8 cellular contexts compared by ENCODE assay signal in the genomic region with DNA sequence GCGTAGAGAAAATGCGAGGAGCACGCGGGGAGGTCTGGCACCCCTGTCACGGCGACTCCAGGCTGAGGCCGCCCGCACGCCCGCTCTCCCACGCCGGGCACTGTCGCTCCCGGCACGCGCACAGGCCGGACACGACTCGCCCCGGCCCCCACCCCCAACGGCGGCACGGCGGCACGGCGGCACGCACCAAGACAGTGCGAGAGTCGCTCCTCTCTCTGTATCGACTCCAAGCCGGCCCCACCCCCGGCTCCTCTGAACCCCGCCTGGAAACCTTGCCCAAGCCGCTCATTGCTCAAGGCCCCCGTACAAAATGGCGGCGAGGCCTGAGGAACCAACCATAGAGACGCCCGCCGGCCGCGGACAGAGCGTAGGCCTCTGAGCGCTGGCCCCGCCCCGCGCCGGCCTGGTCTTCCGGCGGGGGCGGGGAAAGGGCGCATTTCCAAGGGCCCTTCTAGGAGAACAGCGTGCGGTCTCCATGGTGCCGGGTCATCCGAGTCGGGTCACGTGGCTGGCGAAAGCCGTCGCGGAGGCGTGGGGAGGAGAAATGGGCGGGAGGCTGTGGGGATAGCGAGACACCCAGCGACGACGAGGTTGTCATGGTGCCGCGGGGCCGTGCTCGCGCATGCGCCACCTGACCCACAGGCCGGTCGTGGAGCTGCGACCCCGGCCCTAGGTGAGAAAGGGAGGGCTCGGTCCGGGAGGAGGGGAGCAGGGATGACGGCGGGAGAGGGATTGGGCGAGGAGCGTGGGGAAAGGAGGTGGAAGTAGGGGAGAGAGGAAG. TPM values are rescaled to one million over a fixed set of nuclear protein-coding genes. Genes with fewer than 3 reads are reported as not detected.
DNase-seq lines count a peak whose midpoint lies in the region; ATAC-seq, FAIRE-seq and TF ChIP-seq lines count a peak whose summit lies in the region.

A gene with protein sequence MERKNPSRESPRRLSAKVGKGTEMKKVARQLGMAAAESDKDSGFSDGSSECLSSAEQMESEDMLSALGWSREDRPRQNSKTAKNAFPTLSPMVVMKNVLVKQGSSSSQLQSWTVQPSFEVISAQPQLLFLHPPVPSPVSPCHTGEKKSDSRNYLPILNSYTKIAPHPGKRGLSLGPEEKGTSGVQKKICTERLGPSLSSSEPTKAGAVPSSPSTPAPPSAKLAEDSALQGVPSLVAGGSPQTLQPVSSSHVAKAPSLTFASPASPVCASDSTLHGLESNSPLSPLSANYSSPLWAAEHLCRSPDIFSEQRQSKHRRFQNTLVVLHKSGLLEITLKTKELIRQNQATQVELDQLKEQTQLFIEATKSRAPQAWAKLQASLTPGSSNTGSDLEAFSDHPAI (plus strand): TSS at position 570 of the 781 bp plus-strand sequence. CDS start 7,451 bp downstream, outside the sequence.

- TF ChIP-seq CTCF in AG04449 (IDR thresholded peaks at IDR 0.05; ENCODE audit: insufficient read depth, low read length, missing control alignments) = no peak
- TF ChIP-seq CTCF in WI38 (IDR thresholded peaks at IDR 0.05; ENCODE audit: low read depth, low read length) = no peak
- no peak for TF ChIP-seq CTCF in bronchial epithelial cell (IDR thresholded peaks at IDR 0.05; ENCODE audit: insufficient read depth, low read length, severe bottlenecking)

- H3K9me3 ChIP-seq in small intestine (ENCODE audit: control insufficient read depth, low read depth) = no peaks in the 10 kb centered on the region

- H3K4me3 ChIP-seq in AG04449 (ENCODE audit: low read depth, low read length) (peak within 1 kb of the TSS; percentile 100), WI38 (ENCODE audit: low read depth, low read length) (peak within 1 kb of the TSS; percentile 81), bronchial epithelial cell (ENCODE audit: low read depth, low read length) (peak within 1 kb of the TSS; percentile 88), small intestine (ENCODE audit: low read depth in 1 of 2, low read length in 2 of 2) (peak within 1 kb of the TSS; percentile 67 to 84)

- no peaks in the 10 kb centered on the region for H3K36me3 ChIP-seq in bronchial epithelial cell (ENCODE audit: control insufficient read depth, insufficient read depth, low read length)
- H3K36me3 ChIP-seq in small intestine (ENCODE audit: control insufficient read depth in 2 of 2, insufficient read depth in 2 of 2, low read length in 2 of 2) = no peaks in the 10 kb centered on the region

- POLR2A ChIA-PET in AG04449 (lab: Yijun Ruan, JAX) = no interaction called here

- H3K27ac ChIP-seq in small intestine (ENCODE audit: low read depth in 1 of 2, low read length in 1 of 2) = peak within 1 kb of the TSS; percentile 99 to 100

- DNase-seq in AG04449 (ENCODE audit: low read depth, low spot score) = peak; percentile 88
- DNase-seq in NCI-H2227 treated with DMSO at 0.1 percent for 48 hours (lab: John Stamatoyannopoulos, UW) = peak; percentile 98
- peak; percentile 94 for DNase-seq in bronchial epithelial cell (ENCODE audit: low read depth)
- DNase-seq in iPS-NIHi11 (ENCODE audit: low spot score) = peak; percentile 96
- DNase-seq in small intestine = peak; percentile 99

- WGBS in small intestine, 3 donors = 0 to 1% (median 0%) methylated on average over 73 to 84 of the region's 84 CpGs

- ATAC-seq in GM18907 (IDR thresholded peaks at IDR 0.05; ENCODE audit: unreplicated experiment) = peak; percentile 83
- ATAC-seq in HG03159 (IDR thresholded peaks at IDR 0.05; ENCODE audit: unreplicated experiment) = peak; percentile 87

- FAIRE-seq in bronchial epithelial cell (lab: Jason Lieb, UNC) = no peak
- FAIRE-seq in small intestine (lab: Jason Lieb, UNC) = no peak

- CTCF ChIA-PET in AG04449 (lab: Yijun Ruan, JAX) = interaction anchor here (0.6 to 27.4 kb wide), 17 partner anchors 12 to 388 kb away, joined by 3 to 464 read pairs (median 9); no protein-coding TSS in a partner anchor

- H3K27me3 ChIP-seq in bronchial epithelial cell (ENCODE audit: control insufficient read depth, insufficient read depth, low read length) (no peaks in the 10 kb centered on the region), small intestine (ENCODE audit: control insufficient read depth in 2 of 2, insufficient read depth in 2 of 2, low read length in 2 of 2) (no peaks in the 10 kb centered on the region)

- H3K4me1 ChIP-seq in small intestine (ENCODE audit: control insufficient read depth in 2 of 2, insufficient read depth in 1 of 2, low read depth in 1 of 2, low read length in 1 of 2) = peaks cover 0 to 2% of the 10 kb centered on the region in 2 donors

RNA-seq across cellular contexts. Expression of the gene that starts here (rescaled TPM):
- 9.7 and 14.5 TPM in 2 replicates for total RNA-seq in bronchial epithelial cell
- polyA plus RNA-seq in small intestine = 1 to 10 TPM; 7.6 to 9.2 (median 8.5) TPM

Comparison
In these comparisons a context has a peak if more than half of its experiments do, and no peak if none do; other contexts are left out.
1. Peak in every context shown above with its lines: DNase-seq, ATAC-seq, H3K4me3 ChIP-seq and H3K27ac ChIP-seq.